8 cellular contexts compared by ENCODE assay signal in the genomic region with DNA sequence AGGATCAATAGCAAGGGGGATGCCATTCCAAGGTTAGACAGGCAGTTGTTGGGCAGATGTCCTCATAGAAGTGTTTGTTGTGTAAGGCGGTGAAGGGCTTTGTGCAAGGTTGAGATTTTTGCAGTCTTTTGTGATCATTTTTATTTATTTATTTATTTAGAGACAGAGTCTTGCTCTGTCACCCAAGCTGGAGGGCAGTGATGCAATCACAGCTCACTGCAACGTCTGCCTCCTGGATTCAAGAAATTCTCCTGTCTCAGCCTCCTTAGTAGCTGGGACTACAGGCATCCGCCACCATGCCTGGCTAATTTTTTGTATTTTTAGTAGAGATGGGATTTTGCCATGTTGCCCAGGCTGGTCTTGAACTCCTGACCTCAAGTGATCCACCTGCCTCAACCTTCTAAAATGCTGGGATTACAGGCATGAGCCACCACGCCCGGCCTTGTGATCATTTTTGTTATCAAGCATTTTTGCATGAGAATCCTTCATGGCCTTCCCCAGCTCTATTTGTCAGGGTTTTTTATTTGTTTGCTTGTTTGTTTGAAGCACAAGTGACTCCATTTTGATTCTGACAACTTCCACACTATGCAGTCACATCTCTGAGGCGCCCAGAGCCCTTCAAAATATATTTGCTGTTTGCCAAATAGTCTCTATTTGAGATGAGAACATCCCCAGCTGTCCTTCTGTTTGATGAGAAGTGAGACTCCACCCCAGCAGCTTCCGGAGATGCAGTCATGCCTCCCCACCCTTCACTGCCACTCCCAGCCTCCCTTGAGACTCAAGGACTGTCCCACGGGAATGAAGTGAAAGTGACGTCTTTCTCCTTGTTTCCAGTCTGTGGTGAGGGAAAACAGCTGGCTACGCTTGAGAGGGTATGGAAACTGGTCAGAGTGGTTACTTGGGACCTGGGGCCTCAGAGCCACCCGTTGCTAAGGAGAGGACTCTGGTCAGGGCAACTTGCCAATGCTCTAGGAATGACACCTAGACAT. TPM values are rescaled to one million over a fixed set of nuclear protein-coding genes. Genes with fewer than 3 reads are reported as not detected.
A peak's percentile ranks its signal among the peaks of the same experiment; 100 is the strongest.
DNase-seq lines count a peak whose midpoint lies in the region; ATAC-seq lines count a peak whose summit lies in the region.

No MANE protein-coding gene starts in this region.

- no peak overlapping the region for H3K9ac ChIP-seq in stomach smooth muscle (ENCODE audit: low read length in 2 of 2)

- H3K36me3 ChIP-seq in stomach smooth muscle (ENCODE audit: control insufficient read depth in 2 of 2, insufficient read depth in 2 of 2, low read length in 2 of 2) = peaks cover 15 to 16% of the 10 kb centered on the region in 2 donors

- H3K27ac ChIP-seq in stomach smooth muscle (ENCODE audit: low read length) = peak overlapping the region; percentile 46

- DNase-seq in A172 (ENCODE audit: low spot score) (peak; percentile 98), NCI-H748 (lab: John Stamatoyannopoulos, UW; ENCODE audit: unreplicated experiment) (peak; percentile 91), fibroblast of peridontal ligament (ENCODE audit: extremely low read depth) (peak; percentile 59), iPS-NIHi11 (ENCODE audit: low spot score) (no peak), epidermal melanocyte (ENCODE audit: insufficient read length, low spot score) (no peak)

- H3K4me1 ChIP-seq in stomach smooth muscle (ENCODE audit: control insufficient read depth, insufficient read depth, low read length) = peaks cover 7% of the 10 kb centered on the region

- H3K9me3 ChIP-seq in stomach smooth muscle (ENCODE audit: control insufficient read depth in 2 of 2, low read length in 2 of 2) = no peaks in the 10 kb centered on the region

- no peak overlapping the region for H3K4me3 ChIP-seq in stomach smooth muscle (ENCODE audit: low read length in 2 of 2)

- ATAC-seq in GM18858 (IDR thresholded peaks at IDR 0.05; ENCODE audit: unreplicated experiment) (peak; percentile 66), HG02981 (IDR thresholded peaks at IDR 0.05; ENCODE audit: unreplicated experiment) (peak; percentile 76)

- no peaks in the 10 kb centered on the region for H3K27me3 ChIP-seq in stomach smooth muscle (ENCODE audit: control insufficient read depth in 1 of 2, insufficient read depth in 2 of 2, low read length in 2 of 2)

RNA-seq across cellular contexts. Expression of a gene that starts 38.0 kb away (rescaled TPM):
- total RNA-seq in A172 (2014; rRNA removed; shearing (Covaris generic)) = 70.6 and 84.3 TPM in 2 replicates

RNA-seq across cellular contexts. Expression of a gene that starts 38.6 kb away (rescaled TPM):
- total RNA-seq in A172 (2014; rRNA removed; shearing (Covaris generic)) = 70.9 and 73.2 TPM in 2 replicates

RNA-seq across cellular contexts. Expression of a gene that starts 49.7 kb away (rescaled TPM):
- 1.4 and 1.6 TPM in 2 replicates for total RNA-seq in A172 (2014; rRNA removed; shearing (Covaris generic))

Comparison
In these comparisons a context has a peak if more than half of its experiments do, and no peak if none do; other contexts are left out.
1. DNase-seq: peak in A172 (single experiment), NCI-H748 (single experiment) and fibroblast of peridontal ligament (single experiment); none in iPS-NIHi11 (single experiment) and epidermal melanocyte (single experiment).